10 cellular contexts compared by ENCODE assay signal in the genomic region with DNA sequence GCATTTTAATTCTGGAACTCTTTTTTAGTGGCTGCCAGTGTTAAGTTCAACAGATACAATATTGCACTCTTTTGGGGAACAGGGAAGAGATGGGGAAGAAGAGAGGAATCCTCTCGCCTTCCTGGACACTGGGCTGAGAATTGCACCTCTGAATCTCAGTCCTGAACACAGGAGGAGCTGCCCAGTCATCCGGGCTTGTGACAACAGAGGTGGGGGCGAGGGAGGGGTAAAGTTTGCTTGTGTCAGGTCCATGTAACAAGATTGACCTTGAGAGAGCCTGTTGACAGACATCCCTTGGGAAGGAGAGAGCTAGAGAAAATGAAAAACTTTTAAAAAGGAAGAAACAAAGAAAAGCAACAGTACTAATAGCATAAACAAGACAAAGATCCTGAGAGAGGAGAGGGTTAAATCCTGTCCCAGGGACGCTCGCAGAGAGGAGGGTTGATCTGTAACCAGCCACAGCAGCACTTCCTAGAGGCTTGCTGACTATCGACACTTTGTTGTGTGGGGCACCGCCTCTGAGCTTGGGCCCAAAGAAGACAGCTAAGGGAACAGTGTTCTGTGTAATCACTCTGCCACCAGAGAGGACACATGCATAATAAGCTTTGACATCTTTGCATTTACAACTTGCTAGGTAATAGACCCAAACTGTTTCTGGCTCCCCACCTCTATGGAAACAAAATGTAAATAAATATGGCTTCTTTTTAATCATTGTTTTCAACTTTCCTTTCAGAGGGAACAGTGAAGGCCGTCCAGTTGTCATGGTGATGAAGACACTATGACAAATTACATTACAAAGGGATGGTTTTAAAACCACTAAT.
A peak's percentile ranks its signal among the peaks of the same experiment; 100 is the strongest.
DNase-seq lines count a peak whose midpoint lies in the region; ATAC-seq and TF ChIP-seq lines count a peak whose summit lies in the region.
"Had no signal": no experiment of that assay in that cellular context is flagged by ENCODE, and none has a peak within 500 bp of the region (broad histone marks: within the 10 kb centered on the region; RNA-seq: fewer than 3 reads in every experiment).

No MANE protein-coding gene starts in this region.

- H3K27ac Mint-ChIP-seq in Calu3 (ENCODE audit: unreplicated experiment), result no peak overlapping the region
- H3K27ac Mint-ChIP-seq in endothelial cell (ENCODE audit: unreplicated experiment), result peak overlapping the region; percentile 49
- no peak overlapping the region for H3K27ac Mint-ChIP-seq in stimulated activated naive B cell treated with anti-CD40 and anti-IgM and Interleukin-4, amounts not matched to agents 10 μg/mL and 1 μg/mL and 100 μg/mL, for 72 hours

- TF ChIP-seq CTCF in Calu3 (IDR thresholded peaks at IDR 0.05; ENCODE audit: unreplicated experiment) (no peak), endothelial cell (IDR thresholded peaks at IDR 0.05; ENCODE audit: unreplicated experiment) (no peak)

- H3K27me3 Mint-ChIP-seq in Calu3 (ENCODE audit: unreplicated experiment) (no peaks in the 10 kb centered on the region), endothelial cell (ENCODE audit: unreplicated experiment) (no peaks in the 10 kb centered on the region)
- H3K27me3 Mint-ChIP-seq in activated T-cell treated with anti-CD3 and anti-CD28 coated beads, Interleukin-2, amount 50 U/mL, for 4 hours (ENCODE audit: low read depth), result no peaks in the 10 kb centered on the region
- H3K27me3 Mint-ChIP-seq in stimulated activated naive B cell treated with anti-CD40 and anti-IgM and Interleukin-4, amounts not matched to agents 10 μg/mL and 1 μg/mL and 100 μg/mL, for 72 hours, result peaks cover 0 to 4% of the 10 kb centered on the region in 2 donors

- H3K4me3 Mint-ChIP-seq in Calu3 (ENCODE audit: low read depth, unreplicated experiment) (no peak overlapping the region), endothelial cell (ENCODE audit: unreplicated experiment) (no peak overlapping the region)
- H3K4me3 Mint-ChIP-seq in activated T-cell treated with anti-CD3 and anti-CD28 coated beads, Interleukin-2, amount 50 U/mL, for 4 hours, result no peak overlapping the region
- no peak overlapping the region for H3K4me3 Mint-ChIP-seq in stimulated activated naive B cell treated with anti-CD40 and anti-IgM and Interleukin-4, amounts not matched to agents 10 μg/mL and 1 μg/mL and 100 μg/mL, for 72 hours

- CTCF ChIA-PET in Calu3 (lab: Charles Lee), result interaction anchor here (0.6 kb wide), 1 partner anchor 786 kb away, joined by 7 read pairs; no protein-coding TSS in a partner anchor

- H3K4me1 Mint-ChIP-seq in Calu3 (ENCODE audit: low read depth, unreplicated experiment) (peaks cover 21% of the 10 kb centered on the region), endothelial cell (ENCODE audit: unreplicated experiment) (peaks cover 39% of the 10 kb centered on the region)
- H3K4me1 Mint-ChIP-seq in activated T-cell treated with anti-CD3 and anti-CD28 coated beads, Interleukin-2, amount 50 U/mL, for 4 hours (ENCODE audit: low read depth), result no peaks in the 10 kb centered on the region
- H3K4me1 Mint-ChIP-seq in stimulated activated naive B cell treated with anti-CD40 and anti-IgM and Interleukin-4, amounts not matched to agents 10 μg/mL and 1 μg/mL and 100 μg/mL, for 72 hours, result peaks cover 3 to 12% of the 10 kb centered on the region in 2 donors

- no TSS peak for BruUV-seq in Calu3 (replicated peaks; lab: Mats Ljungman, UMichigan)

- H3K36me3 Mint-ChIP-seq in Calu3 (ENCODE audit: insufficient read depth, unreplicated experiment) (no peaks in the 10 kb centered on the region), endothelial cell (ENCODE audit: low read depth, unreplicated experiment) (no peaks in the 10 kb centered on the region)
- no peaks in the 10 kb centered on the region for H3K36me3 Mint-ChIP-seq in activated T-cell treated with anti-CD3 and anti-CD28 coated beads, Interleukin-2, amount 50 U/mL, for 4 hours (ENCODE audit: insufficient read depth)
- H3K36me3 Mint-ChIP-seq in stimulated activated naive B cell treated with anti-CD40 and anti-IgM and Interleukin-4, amounts not matched to agents 10 μg/mL and 1 μg/mL and 100 μg/mL, for 72 hours, result no peaks in the 10 kb centered on the region

- intact Hi-C loops in Calu3 (cut with micrococcal nuclease; ENCODE audit: unreplicated experiment), result no loop called here

- ATAC-seq in HG02588 (IDR thresholded peaks at IDR 0.05; ENCODE audit: unreplicated experiment), result no peak
- no peak for ATAC-seq in activated T-cell treated with anti-CD3 and anti-CD28 coated beads, Interleukin-2, amount 50 U/mL, for 4 hours
- ATAC-seq in stimulated activated naive B cell treated with anti-CD40 and anti-IgM and Interleukin-4, amounts not matched to agents 10 μg/mL and 1 μg/mL and 100 μg/mL, for 72 hours (replicated peaks), result no peak

- no peaks in the 10 kb centered on the region for H3K9me3 Mint-ChIP-seq in Calu3 (ENCODE audit: low read depth, unreplicated experiment)
- no peaks in the 10 kb centered on the region for H3K9me3 Mint-ChIP-seq in endothelial cell (ENCODE audit: unreplicated experiment)
- H3K9me3 Mint-ChIP-seq in activated T-cell treated with anti-CD3 and anti-CD28 coated beads, Interleukin-2, amount 50 U/mL, for 4 hours, result no peaks in the 10 kb centered on the region
- H3K9me3 Mint-ChIP-seq in stimulated activated naive B cell treated with anti-CD40 and anti-IgM and Interleukin-4, amounts not matched to agents 10 μg/mL and 1 μg/mL and 100 μg/mL, for 72 hours, result no peaks in the 10 kb centered on the region

- DNase-seq in Calu3 (peak; percentile 43), NCI-H526 (lab: John Stamatoyannopoulos, UW) (peak; percentile 72 to 74), endothelial cell (ENCODE audit: low spot score) (peak; percentile 27), myocyte (ENCODE audit: low read depth) (peak; percentile 17)
- no peak for DNase-seq in stimulated activated CD4-positive, alpha-beta T cell treated with anti-CD3 and anti-CD28 coated beads, Interleukin-4, amount 100 ng/mL, for 4 hours
- no peak for DNase-seq in activated T-cell treated with anti-CD3 and anti-CD28 coated beads, Interleukin-2, amount 50 U/mL, for 4 hours
- DNase-seq in stimulated activated naive B cell treated with anti-CD40 and anti-IgM and Interleukin-4, amounts not matched to agents 10 μg/mL and 1 μg/mL and 100 μg/mL, for 72 hours, result no peak
- DNase-seq: adrenal gland; stimulated activated CD8-positive, alpha-beta memory T cell treated with anti-CD3 and anti-CD28 coated beads, Interleukin-4, amount 100 ng/mL, for 48 hours had no signal

Comparison
In these comparisons a context has a peak if more than half of its experiments do, and no peak if none do; other contexts are left out.
1. DNase-seq: peak in Calu3 (single experiment), NCI-H526 (2 of 2), endothelial cell (single experiment) and myocyte (single experiment); none in stimulated activated CD4-positive, alpha-beta T cell treated with anti-CD3 and anti-CD28 coated beads, Interleukin-4, amount 100 ng/mL, for 4 hours (0 of 2), activated T-cell treated with anti-CD3 and anti-CD28 coated beads, Interleukin-2, amount 50 U/mL, for 4 hours (single experiment) and stimulated activated naive B cell treated with anti-CD40 and anti-IgM and Interleukin-4, amounts not matched to agents 10 μg/mL and 1 μg/mL and 100 μg/mL, for 72 hours (single experiment).